Comparison of ENCODE assay signal across 1 cellular context in genomic region chr7:88759956-88760515, GRCh38.
TF ChIP-seq lines count a peak whose summit lies in the region.

No MANE protein-coding gene starts in this region.

TF ChIP-seq in GM23338, 12 proteins besides CTCF, POLR2A, EP300 and RAD21 (continued from another document):
- TF ChIP-seq, protein P1, sequence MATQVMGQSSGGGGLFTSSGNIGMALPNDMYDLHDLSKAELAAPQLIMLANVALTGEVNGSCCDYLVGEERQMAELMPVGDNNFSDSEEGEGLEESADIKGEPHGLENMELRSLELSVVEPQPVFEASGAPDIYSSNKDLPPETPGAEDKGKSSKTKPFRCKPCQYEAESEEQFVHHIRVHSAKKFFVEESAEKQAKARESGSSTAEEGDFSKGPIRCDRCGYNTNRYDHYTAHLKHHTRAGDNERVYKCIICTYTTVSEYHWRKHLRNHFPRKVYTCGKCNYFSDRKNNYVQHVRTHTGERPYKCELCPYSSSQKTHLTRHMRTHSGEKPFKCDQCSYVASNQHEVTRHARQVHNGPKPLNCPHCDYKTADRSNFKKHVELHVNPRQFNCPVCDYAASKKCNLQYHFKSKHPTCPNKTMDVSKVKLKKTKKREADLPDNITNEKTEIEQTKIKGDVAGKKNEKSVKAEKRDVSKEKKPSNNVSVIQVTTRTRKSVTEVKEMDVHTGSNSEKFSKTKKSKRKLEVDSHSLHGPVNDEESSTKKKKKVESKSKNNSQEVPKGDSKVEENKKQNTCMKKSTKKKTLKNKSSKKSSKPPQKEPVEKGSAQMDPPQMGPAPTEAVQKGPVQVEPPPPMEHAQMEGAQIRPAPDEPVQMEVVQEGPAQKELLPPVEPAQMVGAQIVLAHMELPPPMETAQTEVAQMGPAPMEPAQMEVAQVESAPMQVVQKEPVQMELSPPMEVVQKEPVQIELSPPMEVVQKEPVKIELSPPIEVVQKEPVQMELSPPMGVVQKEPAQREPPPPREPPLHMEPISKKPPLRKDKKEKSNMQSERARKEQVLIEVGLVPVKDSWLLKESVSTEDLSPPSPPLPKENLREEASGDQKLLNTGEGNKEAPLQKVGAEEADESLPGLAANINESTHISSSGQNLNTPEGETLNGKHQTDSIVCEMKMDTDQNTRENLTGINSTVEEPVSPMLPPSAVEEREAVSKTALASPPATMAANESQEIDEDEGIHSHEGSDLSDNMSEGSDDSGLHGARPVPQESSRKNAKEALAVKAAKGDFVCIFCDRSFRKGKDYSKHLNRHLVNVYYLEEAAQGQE (IDR thresholded peaks at IDR 0.05; ENCODE audit: unreplicated experiment) = no peak
- TF ChIP-seq ZNF114 (CRISPR knock-in tag; IDR thresholded peaks at IDR 0.05) = no peak
